In genomic region chr3:110810356-110810755, GRCh38 we compare ENCODE assay signal across 23 cellular contexts.
DNase-seq lines count a peak whose midpoint lies in the region; ATAC-seq and TF ChIP-seq lines count a peak whose summit lies in the region.
"Had no signal": no experiment of that assay in that cellular context is flagged by ENCODE, and none has a peak within 500 bp of the region (broad histone marks: within the 10 kb centered on the region; RNA-seq: fewer than 3 reads in every experiment).

No MANE protein-coding gene starts in this region.

- H3K36me3 ChIP-seq in ACC112 (ENCODE audit: insufficient read depth, low read length) (no peaks in the 10 kb centered on the region), PC-3 (ENCODE audit: low read depth, low read length) (no peaks in the 10 kb centered on the region)

- H3K4me3 ChIP-seq in ACC112 (ENCODE audit: low read depth, low read length) (no peak overlapping the region), PC-3 (ENCODE audit: low read length) (no peak overlapping the region)
- H3K4me3 ChIP-seq: skin epidermis had no signal

- DNase-seq in PC-3, result peak; percentile 75
- peak; percentile 25 for DNase-seq in dermis blood vessel endothelial cell
- peak; percentile 38 for DNase-seq in iris pigment epithelial cell (ENCODE audit: low read depth)
- DNase-seq in inferior parietal cortex (ENCODE audit: extremely low spot score), result no peak
- no peak for DNase-seq in H4 (ENCODE audit: low spot score)
- no peak for DNase-seq in SIG-M5 treated with dmso at 0.1 percent for 504 hours (lab: John Stamatoyannopoulos, UW; ENCODE audit: unreplicated experiment)
- DNase-seq: 8988T; activated CD4-positive, alpha-beta T cell treated with anti-CD3 and anti-CD28 coated beads, Interleukin-2, amount 50 U/mL, for 1 hour; activated CD8-positive, alpha-beta memory T cell treated with anti-CD3 and anti-CD28 coated beads, Interleukin-2, amount 50 U/mL, for 48 hours; activated gamma-delta T cell; amniotic stem cell; C1 segment of cervical spinal cord; cerebellar nuclear complex; naive thymus-derived CD8-positive, alpha-beta T cell; NCI-H1694; NCI-H226; stimulated activated CD4-positive, alpha-beta T cell treated with anti-CD3 and anti-CD28 coated beads, Interleukin-4, amount 100 ng/mL, for 24 hours; SW 1271 had no signal

- intact Hi-C loops in PC-3 (cut with micrococcal nuclease), result loop anchor here (2.0 to 10.0 kb wide), 5 partner anchors 153 to 886 kb away; no protein-coding TSS in a partner anchor

- no peaks in the 10 kb centered on the region for H3K9me2 ChIP-seq in PC-3 (replicated peaks; ENCODE audit: low read length)

- H4K20me1 ChIP-seq in PC-3 (ENCODE audit: low read length), result no peaks in the 10 kb centered on the region

- H3K79me2 ChIP-seq in ACC112 (ENCODE audit: control insufficient read depth, insufficient read depth, low read length, unreplicated experiment) (no peaks in the 10 kb centered on the region), PC-3 (ENCODE audit: low read length) (no peaks in the 10 kb centered on the region)
- H3K79me2 ChIP-seq: parathyroid adenoma had no signal

- peaks cover 12% of the 10 kb centered on the region for H3F3A ChIP-seq in PC-3 (ENCODE audit: low read length, unreplicated experiment)

- H3K4me1 ChIP-seq in ACC112 (ENCODE audit: control insufficient read depth, insufficient read depth, low read length, unreplicated experiment), result peaks cover 37% of the 10 kb centered on the region
- peaks cover 69% of the 10 kb centered on the region for H3K4me1 ChIP-seq in PC-3 (ENCODE audit: insufficient read depth, low read length)
- H3K4me1 ChIP-seq: parathyroid adenoma had no signal

- BruUV-seq in PC-3 (replicated peaks; lab: Mats Ljungman, UMichigan), result no TSS peak

- no peak for TF ChIP-seq CTCF in PC-3 (conservative IDR thresholded peaks at IDR 0.05; ENCODE audit: low read depth, low read length)

- ATAC-seq in PC-3, result peak; percentile 9; the same call in 1 of the 2 replicates
- ATAC-seq in GM19351 (IDR thresholded peaks at IDR 0.05; ENCODE audit: unreplicated experiment), result no peak
- ATAC-seq: naive thymus-derived CD8-positive, alpha-beta T cell had no signal

- H2AFZ ChIP-seq in ACC112 (ENCODE audit: low read length, unreplicated experiment) (no peak overlapping the region), PC-3 (ENCODE audit: low read length) (no peak overlapping the region)
- H2AFZ ChIP-seq: parathyroid adenoma had no signal

- CTCF ChIA-PET in PC-3 (lab: Charles Lee), result no interaction called here

- no peaks in the 10 kb centered on the region for H3K9me3 ChIP-seq in PC-3 (ENCODE audit: low read length)

- H3K27ac ChIP-seq in ACC112 (ENCODE audit: low read depth, low read length) (peak overlapping the region; percentile 68), PC-3 (ENCODE audit: low read length) (peak overlapping the region; percentile 52)
- H3K27ac ChIP-seq: parathyroid adenoma, RWPE1, skin epidermis had no signal

- H3K4me2 ChIP-seq in PC-3 (ENCODE audit: low read length), result peak overlapping the region; percentile 29; the same call in 1 of the 2 replicates

- H3K27me3 ChIP-seq in ACC112 (ENCODE audit: insufficient read depth, low read length), result no peaks in the 10 kb centered on the region
- H3K27me3 ChIP-seq in PC-3 (ENCODE audit: low read length), result no peaks in the 10 kb centered on the region

- H3K9ac ChIP-seq in PC-3 (ENCODE audit: low read length), result peak overlapping the region; percentile 15
- H3K9ac ChIP-seq: parathyroid adenoma had no signal

- POLR2A ChIA-PET in PC-3 (lab: Charles Lee; ENCODE audit: unreplicated experiment), result no interaction called here

Comparison
In these comparisons a context has a peak if more than half of its experiments do, and no peak if none do; other contexts are left out.
1. DNase-seq: peak in PC-3 (single experiment), dermis blood vessel endothelial cell (single experiment) and iris pigment epithelial cell (single experiment); none in inferior parietal cortex (single experiment), H4 (single experiment) and SIG-M5 treated with dmso at 0.1 percent for 504 hours (single experiment).